1 cellular context compared by ENCODE assay signal in genomic region chr3:175433026-175433668, GRCh38.
TF ChIP-seq lines count a peak whose summit lies in the region.

No MANE protein-coding gene starts in this region.

TF ChIP-seq in GM23338, 12 proteins besides CTCF, POLR2A, EP300 and RAD21 (continued from another document):
- no peak for TF ChIP-seq ZNF462 (CRISPR knock-in tag; IDR thresholded peaks at IDR 0.05)
- TF ChIP-seq CREB1 (CRISPR knock-in tag; IDR thresholded peaks at IDR 0.05; ENCODE audit: low read depth), result no peak
- no peak for TF ChIP-seq REST (IDR thresholded peaks at IDR 0.05; ENCODE audit: unreplicated experiment)
- TF ChIP-seq JUNB (IDR thresholded peaks at IDR 0.05; ENCODE audit: unreplicated experiment), result no peak
